16 cellular contexts compared by ENCODE assay signal in the genomic region with DNA sequence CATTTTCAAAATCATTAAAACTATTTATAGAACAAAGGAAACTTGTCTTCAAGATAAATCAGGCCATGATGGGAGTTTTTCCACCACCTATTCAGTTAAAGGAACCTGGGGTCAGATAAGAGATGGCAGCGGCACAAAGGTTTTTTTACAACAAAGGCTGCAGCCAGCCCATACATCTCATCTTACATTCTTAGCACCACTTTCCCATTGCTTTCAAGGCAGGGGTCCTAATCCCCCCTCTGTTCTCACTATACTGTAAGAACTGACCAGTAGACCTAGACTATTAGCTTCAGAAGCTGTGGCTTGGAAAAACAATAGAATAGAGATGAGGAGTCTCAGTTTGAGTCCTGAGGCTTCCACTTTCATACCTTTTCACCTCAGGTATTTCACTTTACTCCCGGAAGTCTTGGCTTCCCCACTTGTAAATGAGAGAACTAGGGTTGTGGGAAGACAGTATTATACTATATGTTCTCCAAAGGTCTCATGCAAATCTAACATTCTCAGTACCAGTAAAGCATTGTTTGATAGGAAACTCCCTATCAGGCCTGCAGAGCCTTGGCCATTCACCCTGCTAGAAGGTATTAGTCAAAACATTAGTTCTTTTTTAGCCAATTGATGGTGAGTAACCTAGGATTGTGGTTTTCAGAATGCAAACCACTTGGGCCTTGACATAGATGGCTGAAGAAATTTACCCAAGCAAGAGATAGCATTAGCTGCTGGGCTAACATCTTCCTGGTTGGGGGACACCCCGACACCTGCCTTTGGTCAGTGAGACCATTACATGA.
DNase-seq lines count a peak whose midpoint lies in the region; ATAC-seq, FAIRE-seq and TF ChIP-seq lines count a peak whose summit lies in the region.
"Had no signal": no experiment of that assay in that cellular context is flagged by ENCODE, and none has a peak within 500 bp of the region (broad histone marks: within the 10 kb centered on the region; RNA-seq: fewer than 3 reads in every experiment).

No MANE protein-coding gene starts in this region.

- no peak overlapping the region for H3K56ac ChIP-seq in H1 (replicated peaks; ENCODE audit: insufficient read length, low read depth, low read length)

- CTCF ChIA-PET in H1 (lab: Charles Lee; ENCODE audit: partially characterized antibody): interaction anchor here (0.6 kb wide), 1 partner anchor 79 kb away, joined by 3 read pairs; no protein-coding TSS in a partner anchor

- no peaks in the 10 kb centered on the region for H3K36me3 ChIP-seq in H1 (ENCODE audit: control insufficient read depth in 2 of 4, insufficient read depth in 4 of 4, low read length in 3 of 4)
- no peaks in the 10 kb centered on the region for H3K36me3 ChIP-seq in effector memory CD4-positive, alpha-beta T cell (ENCODE audit: control insufficient read depth, insufficient read depth, low read length)
- H3K36me3 ChIP-seq: BLaER1 had no signal

- no peak overlapping the region for H3K4me2 ChIP-seq in H1 (ENCODE audit: insufficient read depth in 1 of 2, low read depth in 2 of 2, low read length in 2 of 2)
- H3K4me2 ChIP-seq: BLaER1 had no signal

- H3K4me1 ChIP-seq in H1 (replicated peaks in 1 of 4; ENCODE audit: control insufficient read depth in 3 of 4, insufficient read depth in 4 of 4, low read length in 3 of 4): no peaks in the 10 kb centered on the region
- H3K4me1 ChIP-seq in effector memory CD4-positive, alpha-beta T cell (ENCODE audit: control insufficient read depth, insufficient read depth, low read length, poor library complexity, severe bottlenecking): no peaks in the 10 kb centered on the region
- H3K4me1 ChIP-seq: BLaER1 had no signal

- DNase-seq in H1 (ENCODE audit: low read depth in 1 of 2, low spot score in 2 of 2) (no peak), NCI-H1092 treated with DMSO at 0.1 percent for 48 hours (lab: John Stamatoyannopoulos, UW) (no peak)
- DNase-seq in naive thymus-derived CD8-positive, alpha-beta T cell: no peak
- DNase-seq in effector memory CD4-positive, alpha-beta T cell: no peak
- DNase-seq in activated CD4-positive, alpha-beta T cell treated with anti-CD3 and anti-CD28 coated beads, Interleukin-2, amount 50 U/mL, for 48 hours: no peak
- DNase-seq: activated CD4-positive, alpha-beta T cell treated with anti-CD3 and anti-CD28 coated beads, Interleukin-2, amount 10 ng/mL, durations not matched to agents 7 days and 5 days; NCI-H1048; NCI-H446 treated with DMSO at 0.1 percent for 48 hours; nucleus accumbens had no signal

- no peak overlapping the region for H3K27ac ChIP-seq in H1 (ENCODE audit: low read depth, low read length)
- no peak overlapping the region for H3K27ac ChIP-seq in effector memory CD4-positive, alpha-beta T cell (ENCODE audit: insufficient read depth, low read length, poor library complexity, severe bottlenecking)
- H3K27ac ChIP-seq: BLaER1 had no signal

- no peak overlapping the region for H3K18ac ChIP-seq in H1 (ENCODE audit: extremely low read depth, low read length)

- no peaks in the 10 kb centered on the region for H3K79me2 ChIP-seq in H1 (ENCODE audit: control insufficient read depth in 1 of 2, insufficient read depth in 2 of 2, low read length in 2 of 2)

- H3K9ac ChIP-seq in H1 (replicated peaks in 1 of 4; ENCODE audit: extremely low read depth in 1 of 4, low read depth in 3 of 4, low read length in 3 of 4): no peak overlapping the region
- H3K9ac ChIP-seq: BLaER1 had no signal

- no peak overlapping the region for H2BK15ac ChIP-seq in H1 (ENCODE audit: low read length)

- H3K14ac ChIP-seq in H1 (ENCODE audit: insufficient read length): no peak overlapping the region

- TF ChIP-seq CTCF in H1 (IDR thresholded peaks at IDR 0.05; ENCODE audit: control extremely low read depth in 1 of 3, insufficient read depth in 1 of 3, low read depth in 1 of 3, low read length in 3 of 3): no peak

- H3K27me3 Mint-ChIP-seq in naive thymus-derived CD8-positive, alpha-beta T cell: peaks cover 0 to 7% (median 4%) of the 10 kb centered on the region in 5 donors
- H3K27me3 Mint-ChIP-seq: activated CD4-positive, alpha-beta T cell treated with anti-CD3 and anti-CD28 coated beads, Interleukin-2, amount 10 ng/mL, durations not matched to agents 7 days and 5 days had no signal

- no peak overlapping the region for H2BK5ac ChIP-seq in H1 (ENCODE audit: low read depth, low read length)

- no peaks in the 10 kb centered on the region for H3K9me3 ChIP-seq in H1 (ENCODE audit: insufficient read depth in 2 of 2, low read depth in 1 of 2, low read length in 1 of 2)
- H3K9me3 ChIP-seq in effector memory CD4-positive, alpha-beta T cell (ENCODE audit: control insufficient read depth, low read length): no peaks in the 10 kb centered on the region

- H3K79me1 ChIP-seq in H1 (ENCODE audit: low read depth, low read length): no peaks in the 10 kb centered on the region

- TF ChIP-seq POLR2A in H1 (IDR thresholded peaks at IDR 0.05; ENCODE audit: control extremely low read depth in 1 of 2, low read depth in 2 of 2, low read length in 2 of 2): no peak

- ATAC-seq in GM18870 (IDR thresholded peaks at IDR 0.05; ENCODE audit: unreplicated experiment): peak; percentile 95
- ATAC-seq in GM21576 (IDR thresholded peaks at IDR 0.05; ENCODE audit: unreplicated experiment): peak; percentile 73
- peak; percentile 67 for ATAC-seq in HG03045 (IDR thresholded peaks at IDR 0.05; ENCODE audit: unreplicated experiment)
- ATAC-seq in naive thymus-derived CD8-positive, alpha-beta T cell: no peak

- H3K23ac ChIP-seq in H1 (ENCODE audit: insufficient read length): no peak overlapping the region

- no peak overlapping the region for H4K8ac ChIP-seq in H1 (ENCODE audit: extremely low read depth, insufficient read depth, low read length)

- no peaks in the 10 kb centered on the region for H3K4me1 Mint-ChIP-seq in naive thymus-derived CD8-positive, alpha-beta T cell
- H3K4me1 Mint-ChIP-seq: activated CD4-positive, alpha-beta T cell treated with anti-CD3 and anti-CD28 coated beads, Interleukin-2, amount 10 ng/mL, durations not matched to agents 7 days and 5 days; memory B cell had no signal

- no peaks in the 10 kb centered on the region for H4K20me1 ChIP-seq in H1 (replicated peaks in 1 of 2; ENCODE audit: control insufficient read depth in 1 of 2, insufficient read depth in 2 of 2, low read length in 2 of 2)
- H4K20me1 ChIP-seq: BLaER1 had no signal

- H3K4ac ChIP-seq in H1 (replicated peaks; ENCODE audit: insufficient read length, low read depth, low read length): no peak overlapping the region

- H3K4me3 ChIP-seq in H1 (ENCODE audit: extremely low read depth in 1 of 4, insufficient read depth in 2 of 4, low read depth in 3 of 4, low read length in 4 of 4): no peak overlapping the region
- no peak overlapping the region for H3K4me3 ChIP-seq in effector memory CD4-positive, alpha-beta T cell (ENCODE audit: insufficient read depth, low read depth, low read length, poor library complexity, severe bottlenecking)
- H3K4me3 ChIP-seq: BLaER1 had no signal

- H3K23me2 ChIP-seq in H1 (ENCODE audit: low read depth, low read length): no peaks in the 10 kb centered on the region

- no peak overlapping the region for H4K5ac ChIP-seq in H1 (ENCODE audit: insufficient read length, low read depth, low read length)

- no peak overlapping the region for H2AK5ac ChIP-seq in H1 (ENCODE audit: low read depth, low read length)

- no peak for TF ChIP-seq EP300 in H1 (IDR thresholded peaks at IDR 0.05; ENCODE audit: borderline replicate concordance in 1 of 2, low read depth in 2 of 2, low read length in 2 of 2)

- H3K27ac Mint-ChIP-seq in naive thymus-derived CD8-positive, alpha-beta T cell: no peak overlapping the region
- H3K27ac Mint-ChIP-seq: activated CD4-positive, alpha-beta T cell treated with anti-CD3 and anti-CD28 coated beads, Interleukin-2, amount 10 ng/mL, durations not matched to agents 7 days and 5 days; activated T-helper 2 cell treated with anti-CD3 and anti-CD28 coated beads, Interferon-gamma antibody, Interleukin-2, Interleukin-4, amounts not matched to agents 10 μg/mL and 5 μg/mL and 100 μg/mL, durations not matched to agents 14 hours and 24 hours and 36 hours; memory B cell had no signal

- 75% methylated on average over 2 of the region's 3 CpGs; no CpG with 5 or more reads in 1 of the 2 experiments for WGBS in H1 (ENCODE audit: extremely low coverage in 1 of 2, insufficient coverage in 1 of 2, insufficient read length in 1 of 2, insufficient replicate concordance in 2 of 2, low coverage in 1 of 2, low lambda C conversion rate in 2 of 2, missing lambda C conversion rate in 1 of 2), 2 experiments

- no peaks in the 10 kb centered on the region for H3K9me3 Mint-ChIP-seq in naive thymus-derived CD8-positive, alpha-beta T cell
- H3K9me3 Mint-ChIP-seq: activated CD4-positive, alpha-beta T cell treated with anti-CD3 and anti-CD28 coated beads, Interleukin-2, amount 10 ng/mL, durations not matched to agents 7 days and 5 days; activated T-helper 2 cell treated with anti-CD3 and anti-CD28 coated beads, Interferon-gamma antibody, Interleukin-2, Interleukin-4, amounts not matched to agents 10 μg/mL and 5 μg/mL and 100 μg/mL, durations not matched to agents 14 hours and 24 hours and 36 hours had no signal

- no peak overlapping the region for H2AFZ ChIP-seq in H1 (ENCODE audit: low read length)

- H2BK120ac ChIP-seq in H1 (replicated peaks; ENCODE audit: low read depth, low read length): no peak overlapping the region

- H2BK12ac ChIP-seq in H1 (ENCODE audit: low read depth, low read length): no peak overlapping the region

- no peak for TF ChIP-seq RAD21 in H1 (IDR thresholded peaks at IDR 0.05 in 1 of 2, conservative IDR thresholded peaks at IDR 0.05 in 1 of 2; ENCODE audit: low read depth in 2 of 2, low read length in 2 of 2)

- POLR2A ChIA-PET in H1 (lab: Charles Lee; ENCODE audit: partially characterized antibody): no interaction called here
- POLR2A ChIA-PET in naive thymus-derived CD8-positive, alpha-beta T cell (lab: Charles Lee): no interaction called here

- no peak overlapping the region for H2BK20ac ChIP-seq in H1 (ENCODE audit: low read length)

- FAIRE-seq in H1 (lab: Jason Lieb, UNC): peak; percentile 28
- FAIRE-seq: GM18507 had no signal

- no peak overlapping the region for H4K91ac ChIP-seq in H1 (replicated peaks; ENCODE audit: insufficient read length, low read length)

- no peaks in the 10 kb centered on the region for H3K36me3 Mint-ChIP-seq in naive thymus-derived CD8-positive, alpha-beta T cell
- H3K36me3 Mint-ChIP-seq: memory B cell had no signal

- no peak overlapping the region for H3K4me3 Mint-ChIP-seq in naive thymus-derived CD8-positive, alpha-beta T cell
- H3K4me3 Mint-ChIP-seq: activated CD4-positive, alpha-beta T cell treated with anti-CD3 and anti-CD28 coated beads, Interleukin-2, amount 10 ng/mL, durations not matched to agents 7 days and 5 days; memory B cell had no signal

- H3K27me3 ChIP-seq in H1 (replicated peaks in 1 of 4; ENCODE audit: control insufficient read depth in 3 of 4, extremely low read depth in 1 of 4, insufficient read depth in 3 of 4, low read length in 3 of 4): no peaks in the 10 kb centered on the region
- no peaks in the 10 kb centered on the region for H3K27me3 ChIP-seq in effector memory CD4-positive, alpha-beta T cell (replicated peaks; ENCODE audit: control insufficient read depth, insufficient read depth, low read length, poor library complexity, severe bottlenecking)

TF ChIP-seq in H1, 55 proteins besides CTCF, POLR2A, EP300 and RAD21 (continues in another document):
- no peak for TF ChIP-seq GTF2F1 (IDR thresholded peaks at IDR 0.05; ENCODE audit: borderline replicate concordance, low read depth, low read length)
- TF ChIP-seq POU5F1 (IDR thresholded peaks at IDR 0.05; ENCODE audit: low read depth, low read length): no peak

Comparison
In these comparisons a context has a peak if more than half of its experiments do, and no peak if none do; other contexts are left out.
1. ATAC-seq: peak in GM18870 (single experiment), GM21576 (single experiment) and HG03045 (single experiment); none in naive thymus-derived CD8-positive, alpha-beta T cell (0 of 2).